ENCODE assay signal across 12 cellular contexts in the genomic region with DNA sequence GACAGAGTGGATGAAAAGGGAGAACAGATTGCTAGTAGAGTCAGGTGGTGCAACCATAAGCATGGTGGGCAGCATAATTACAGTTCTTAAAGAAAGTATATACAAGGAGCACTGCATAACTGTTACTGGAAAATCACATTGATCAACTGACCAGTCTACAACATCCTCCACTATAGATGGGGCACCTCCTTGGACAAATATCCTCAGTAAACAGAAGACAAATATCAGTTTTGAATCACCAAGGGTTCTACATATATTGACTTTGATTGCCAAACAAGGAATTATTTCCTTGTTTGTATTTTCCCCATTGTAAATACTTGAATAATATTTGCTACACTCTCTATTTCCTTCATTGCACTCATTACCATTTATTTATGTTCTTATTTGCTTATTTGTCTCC. TPM values are rescaled to one million over a fixed set of nuclear protein-coding genes. Genes with fewer than 3 reads are reported as not detected.
"Had no signal": no experiment of that assay in that cellular context is flagged by ENCODE, and none has a peak within 500 bp of the region (broad histone marks: within the 10 kb centered on the region; RNA-seq: fewer than 3 reads in every experiment).

No MANE protein-coding gene starts in this region.

- H3K4me1 Mint-ChIP-seq: IgD-negative memory B cell had no signal

- H3K4me2 ChIP-seq: KMS-11 had no signal

- H3K4me1 ChIP-seq: HAP-1 had no signal

- H3K36me3 ChIP-seq: HAP-1 had no signal

- DNase-seq: GM23248, GOT3, H7, HFFc6, KBM-7 had no signal

- H3K9ac ChIP-seq: GM23248, KMS-11 had no signal

- H3K27me3 Mint-ChIP-seq: IgD-negative memory B cell had no signal

- H3K9me3 ChIP-seq: HAP-1 had no signal

- H3K9me3 Mint-ChIP-seq: HFFc6 had no signal

- H3K4me3 Mint-ChIP-seq: HFFc6, IgD-negative memory B cell had no signal

- H2AFZ ChIP-seq: GM23248 had no signal

- ATAC-seq: HCT116, HepG2 had no signal

- H3K27ac Mint-ChIP-seq: HFFc6, IgD-negative memory B cell had no signal

- H3K27ac ChIP-seq: GM23248, HL-60, KMS-11 had no signal

- H3K36me3 Mint-ChIP-seq: IgD-negative memory B cell had no signal

- H3K4me3 ChIP-seq: GM23248, HAP-1 had no signal

RNA-seq across cellular contexts. Expression of a gene that starts 26.6 kb away (rescaled TPM):
- total RNA-seq: GM23248, H7, HepG2, HFFc6, HT1080 had no signal
